Comparison of ENCODE assay signal across 14 cellular contexts in the genomic region with DNA sequence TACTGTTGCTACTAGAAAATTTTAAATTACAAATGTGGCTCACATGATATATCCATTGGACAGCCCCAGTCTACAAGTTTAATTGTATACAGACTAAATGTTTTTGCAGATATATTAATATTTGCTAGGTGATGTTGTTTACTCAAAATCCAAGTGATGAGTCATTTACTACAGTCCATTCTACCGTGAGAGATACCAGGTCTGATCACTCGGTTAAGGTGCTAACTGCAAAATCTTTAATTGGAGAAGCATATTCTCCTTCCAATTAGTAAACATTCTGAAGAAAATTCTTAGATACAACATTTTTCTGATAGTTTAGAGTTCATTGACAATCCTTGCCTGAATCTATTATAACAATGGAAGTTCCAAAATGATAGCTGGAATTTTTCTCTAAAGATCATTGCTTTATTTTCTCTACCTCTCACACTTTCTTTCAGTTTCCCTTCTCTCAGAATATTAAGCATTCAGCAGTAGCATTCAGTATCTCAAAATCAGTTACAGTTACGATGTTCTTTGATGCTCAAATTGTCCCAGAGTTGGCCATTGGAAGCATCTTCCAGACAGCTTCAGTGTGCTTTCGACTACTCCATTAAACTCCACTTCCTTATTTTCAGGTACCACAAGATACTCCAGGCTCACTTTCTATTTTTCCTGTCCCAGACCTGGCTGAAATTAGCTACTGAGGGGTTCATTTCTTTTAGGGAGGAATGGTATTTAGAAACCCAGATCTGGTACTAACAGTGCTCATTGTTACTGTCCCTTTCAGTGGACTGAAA. TPM values are rescaled to one million over a fixed set of nuclear protein-coding genes. Genes with fewer than 3 reads are reported as not detected.
DNase-seq lines count a peak whose midpoint lies in the region; ATAC-seq and TF ChIP-seq lines count a peak whose summit lies in the region.
"Had no signal": no experiment of that assay in that cellular context is flagged by ENCODE, and none has a peak within 500 bp of the region (broad histone marks: within the 10 kb centered on the region; RNA-seq: fewer than 3 reads in every experiment).

No MANE protein-coding gene starts in this region.

- intact Hi-C loops in Right ventricle myocardium inferior (cut with DNase I) = no loop called here
- intact Hi-C loops in CD14-positive monocyte (cut with micrococcal nuclease) = no loop called here

- no peak overlapping the region for H3K9ac ChIP-seq in endocrine pancreas (ENCODE audit: control insufficient read depth, insufficient read depth, low read length)
- H3K9ac ChIP-seq: BLaER1 treated with 17β-estradiol and CSF1 and Interleukin-3, amounts not matched to agents 10 nM and 100 nM had no signal

- H3K4me1 ChIP-seq in BE2C = peaks cover 11% of the 10 kb centered on the region
- H3K4me1 ChIP-seq in Peyer's patch = peaks cover 0 to 28% (median 0%) of the 10 kb centered on the region in 4 donors
- H3K4me1 ChIP-seq in endocrine pancreas (ENCODE audit: control insufficient read depth, insufficient read depth, low read length) = peaks cover 25% of the 10 kb centered on the region

- in situ Hi-C loops in GM13977 (cut with MboI; ENCODE audit: low pct_unique_long_range_greater_than_20kb, low sequenced_read_pairs, unreplicated experiment) = no loop called here

- peak overlapping the region in 1 of 2 donors; percentile 12 for H3K4me3 Mint-ChIP-seq in CD14-positive monocyte

- peak overlapping the region; percentile 96 for H3K4me3 ChIP-seq in BE2C (ENCODE audit: low read depth, low read length)
- peak overlapping the region in 3 of 4 donors; percentile 50 to 81 (median 76) for H3K4me3 ChIP-seq in Peyer's patch
- peak overlapping the region; percentile 99 for H3K4me3 ChIP-seq in endocrine pancreas (ENCODE audit: control insufficient read depth, insufficient read depth, low read length)
- H3K4me3 ChIP-seq in H7 (ENCODE audit: insufficient read depth, low read depth, low read length) = no peak overlapping the region
- H3K4me3 ChIP-seq: BLaER1 treated with 17β-estradiol and CSF1 and Interleukin-3, amounts not matched to agents 10 nM and 100 nM had no signal

- peaks cover 0 to 6% (median 0%) of the 10 kb centered on the region in 7 donors for H3K9me3 Mint-ChIP-seq in CD14-positive monocyte

- peaks cover 29 to 38% (median 31%) of the 10 kb centered on the region in 3 donors for H3K27me3 Mint-ChIP-seq in CD14-positive monocyte (ENCODE audit: low read depth in 3 of 3)

- no peak for TF ChIP-seq POLR2A in Peyer's patch (IDR thresholded peaks at IDR 0.05)

- H3K27me3 ChIP-seq in BE2C (no peaks in the 10 kb centered on the region), Peyer's patch (no peaks in the 10 kb centered on the region), endocrine pancreas (ENCODE audit: control insufficient read depth, insufficient read depth, low read length) (no peaks in the 10 kb centered on the region), H7 (ENCODE audit: control insufficient read depth, insufficient read depth, low read length) (peaks cover 33% of the 10 kb centered on the region)

- H3K36me3 Mint-ChIP-seq in CD14-positive monocyte = no peaks in the 10 kb centered on the region

- H3K9me3 ChIP-seq in BE2C (no peaks in the 10 kb centered on the region), Peyer's patch (no peaks in the 10 kb centered on the region), endocrine pancreas (ENCODE audit: control insufficient read depth, low read length) (no peaks in the 10 kb centered on the region)

- peak overlapping the region in 3 of 4 donors; percentile 23 to 88 (median 78) for H3K27ac ChIP-seq in Peyer's patch
- H3K27ac ChIP-seq: BLaER1 treated with 17β-estradiol and CSF1 and Interleukin-3, amounts not matched to agents 10 nM and 100 nM; RWPE1 had no signal

- H3K27ac Mint-ChIP-seq in CD14-positive monocyte = no peak overlapping the region

- ATAC-seq in Right ventricle myocardium inferior = no peak

- H3K36me3 ChIP-seq in BE2C = peaks cover 16% of the 10 kb centered on the region
- H3K36me3 ChIP-seq in Peyer's patch = no peaks in the 10 kb centered on the region
- no peaks in the 10 kb centered on the region for H3K36me3 ChIP-seq in endocrine pancreas (ENCODE audit: control insufficient read depth, insufficient read depth, low read length)
- no peaks in the 10 kb centered on the region for H3K36me3 ChIP-seq in H7 (replicated peaks; ENCODE audit: control insufficient read depth, insufficient read depth, low read length)
- H3K36me3 ChIP-seq: BLaER1 treated with 17β-estradiol and CSF1 and Interleukin-3, amounts not matched to agents 10 nM and 100 nM had no signal

- no peak for DNase-seq in BE2C
- DNase-seq in GM13977 (ENCODE audit: low spot score) = peak; percentile 12
- DNase-seq in Peyer's patch = no peak
- DNase-seq in H7 = no peak
- DNase-seq in Right ventricle myocardium inferior (ENCODE audit: missing footprints) = no peak
- no peak for DNase-seq in NCI-H526 (lab: John Stamatoyannopoulos, UW)
- DNase-seq in CD14-positive monocyte (ENCODE audit: low spot score) = no peak
- DNase-seq: amniotic stem cell, IMR-90, NCI-H1436, NCI-H446 treated with DMSO at 0.1 percent for 48 hours had no signal

- TF ChIP-seq CTCF in BE2C (IDR thresholded peaks at IDR 0.05; ENCODE audit: low read depth, low read length) (no peak), GM13977 (IDR thresholded peaks at IDR 0.05; ENCODE audit: extremely low read depth, insufficient read depth, missing control alignments) (no peak), Peyer's patch (IDR thresholded peaks at IDR 0.05) (no peak), CD14-positive monocyte (IDR thresholded peaks at IDR 0.05) (no peak)

- H3K4me1 Mint-ChIP-seq in CD14-positive monocyte = peaks cover 19% of the 10 kb centered on the region

RNA-seq across cellular contexts. Expression of gene ABCB1, which starts 2.3 kb away (rescaled TPM):
- polyA plus RNA-seq in BE2C (2012; ENCODE audit: insufficient read depth, insufficient read length, low read depth) = 87.3 TPM
- total RNA-seq in Peyer's patch (100 to 1,000 TPM in 3 of 4 donors, 10 to 100 TPM in 1; 43.7 to 394 (median 285) TPM), Right ventricle myocardium inferior (4.5 TPM)
- not detected in 2 replicates for total RNA-seq in H7 (2014; rRNA removed; shearing (Covaris generic))
- polyA plus RNA-seq in CD14-positive monocyte = under 1 TPM in 1 of 2 donors, not detected in 1; 0.24 TPM

RNA-seq across cellular contexts. Expression of gene RUNDC3B, which starts 29.8 kb away (rescaled TPM):
- 1.3 TPM for polyA plus RNA-seq in BE2C (2012; ENCODE audit: insufficient read depth, insufficient read length, low read depth)
- 10 to 100 TPM in 2 of 4 donors, 1 to 10 TPM in 2; 1.7 to 16.0 (median 12.3) TPM for total RNA-seq in Peyer's patch
- 0.18 and 0.35 TPM in 2 replicates for total RNA-seq in H7 (2014; rRNA removed; shearing (Covaris generic))
- total RNA-seq in Right ventricle myocardium inferior = 1.0 TPM
- polyA plus RNA-seq in CD14-positive monocyte = not detected
